In the genomic region with DNA sequence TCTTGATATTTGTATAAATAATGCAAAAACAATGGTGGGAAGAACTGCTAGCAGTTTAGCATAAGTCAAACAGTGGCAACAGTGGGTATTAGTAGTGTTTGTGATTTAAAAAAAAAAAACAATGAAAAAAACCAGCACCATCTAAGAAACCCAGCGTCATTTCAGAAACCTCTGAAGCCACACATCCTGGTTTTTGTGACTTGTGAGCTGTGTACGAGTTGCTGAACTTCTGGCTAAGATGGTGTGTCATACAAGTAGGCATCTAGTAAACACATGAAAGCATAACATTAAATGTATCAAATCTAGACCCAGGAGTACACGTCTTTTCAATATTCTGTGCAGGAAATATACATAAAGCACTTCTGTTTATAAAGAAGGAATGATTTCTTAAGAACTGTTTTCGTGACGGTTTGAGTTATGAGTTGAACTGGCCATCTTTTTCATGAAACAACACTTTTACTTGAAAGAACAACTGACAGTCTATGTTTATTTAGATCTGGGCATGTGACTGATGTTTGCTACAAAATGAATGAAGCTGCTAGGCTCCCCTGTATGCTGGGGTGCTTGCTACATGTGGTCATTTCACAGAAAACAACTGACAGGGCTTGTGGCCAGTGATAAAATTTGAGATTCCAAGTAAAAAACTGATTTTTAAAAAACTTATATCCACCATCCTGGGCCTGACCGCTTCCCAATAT, we compare ENCODE assay signal across 25 cellular contexts.
DNase-seq lines count a peak whose midpoint lies in the region; ATAC-seq lines count a peak whose summit lies in the region.
"Had no signal": no experiment of that assay in that cellular context is flagged by ENCODE, and none has a peak within 500 bp of the region (broad histone marks: within the 10 kb centered on the region; RNA-seq: fewer than 3 reads in every experiment).

No MANE protein-coding gene starts in this region.

- no peak for ATAC-seq in GM21515 (IDR thresholded peaks at IDR 0.05; ENCODE audit: unreplicated experiment)
- no peak for ATAC-seq in HG03571 (IDR thresholded peaks at IDR 0.05; ENCODE audit: unreplicated experiment)
- ATAC-seq: HepG2 had no signal

- POLR2A ChIA-PET in CD4-positive, alpha-beta memory T cell (lab: Charles Lee; ENCODE audit: partially characterized antibody), result interaction anchor here (0.8 kb wide), 1 partner anchor 53 kb away, joined by 3 read pairs; no protein-coding TSS in a partner anchor
- POLR2A ChIA-PET in activated CD4-positive, alpha-beta memory T cell treated with anti-CD3 and anti-CD28 coated beads, Interleukin-2, amount 10 ng/mL, durations not matched to agents 7 days and 5 days (lab: Charles Lee), result interaction anchor here (0.6 to 1.4 kb wide), 3 partner anchors 14 to 418 kb away, joined by 3 to 4 read pairs (median 3); no protein-coding TSS in a partner anchor

- H3K4me1 Mint-ChIP-seq in activated CD4-positive, alpha-beta T cell treated with anti-CD3 and anti-CD28 coated beads, Interleukin-2, amount 10 ng/mL, durations not matched to agents 24 days and 14 days, result peaks cover 40% of the 10 kb centered on the region
- H3K4me1 Mint-ChIP-seq in CD4-positive, alpha-beta memory T cell, result peaks cover 42 to 81% (median 59%) of the 10 kb centered on the region in 4 donors
- peaks cover 56% of the 10 kb centered on the region for H3K4me1 Mint-ChIP-seq in activated CD4-positive, alpha-beta memory T cell treated with anti-CD3 and anti-CD28 coated beads, Interleukin-2, amount 10 ng/mL, durations not matched to agents 7 days and 5 days
- peaks cover 88 to 97% of the 10 kb centered on the region in 2 donors for H3K4me1 Mint-ChIP-seq in immature natural killer cell
- H3K4me1 Mint-ChIP-seq: brain had no signal

- peaks cover 39% of the 10 kb centered on the region for H3K36me3 ChIP-seq in CD4-positive, alpha-beta memory T cell (ENCODE audit: insufficient read depth, low read length)

- no peaks in the 10 kb centered on the region for H3K9me3 ChIP-seq in CD4-positive, alpha-beta memory T cell (ENCODE audit: control insufficient read depth in 1 of 2, low read length in 2 of 2)
- H3K9me3 ChIP-seq: SJSA1 had no signal

- CTCF ChIA-PET in CD4-positive, alpha-beta memory T cell (lab: Charles Lee; ENCODE audit: partially characterized antibody), result interaction anchor here (0.9 to 1.4 kb wide), 2 partner anchors 13 to 21 kb away, joined by 3 to 4 read pairs; no protein-coding TSS in a partner anchor
- CTCF ChIA-PET in activated CD4-positive, alpha-beta memory T cell treated with anti-CD3 and anti-CD28 coated beads, Interleukin-2, amount 10 ng/mL, durations not matched to agents 7 days and 5 days (lab: Charles Lee), result interaction anchor here (0.5 to 1.2 kb wide), 6 partner anchors 10 to 559 kb away, joined by 3 to 6 read pairs (median 4); no protein-coding TSS in a partner anchor

- H3K9me3 Mint-ChIP-seq in activated CD4-positive, alpha-beta T cell treated with anti-CD3 and anti-CD28 coated beads, Interleukin-2, amount 10 ng/mL, durations not matched to agents 24 days and 14 days, result no peaks in the 10 kb centered on the region
- H3K9me3 Mint-ChIP-seq in CD4-positive, alpha-beta memory T cell, result no peaks in the 10 kb centered on the region
- no peaks in the 10 kb centered on the region for H3K9me3 Mint-ChIP-seq in activated CD4-positive, alpha-beta memory T cell treated with anti-CD3 and anti-CD28 coated beads, Interleukin-2, amount 10 ng/mL, durations not matched to agents 7 days and 5 days
- no peaks in the 10 kb centered on the region for H3K9me3 Mint-ChIP-seq in immature natural killer cell
- H3K9me3 Mint-ChIP-seq: HFFc6 had no signal

- no peaks in the 10 kb centered on the region for H3K27me3 Mint-ChIP-seq in activated CD4-positive, alpha-beta T cell treated with anti-CD3 and anti-CD28 coated beads, Interleukin-2, amount 10 ng/mL, durations not matched to agents 24 days and 14 days
- no peaks in the 10 kb centered on the region for H3K27me3 Mint-ChIP-seq in CD4-positive, alpha-beta memory T cell
- H3K27me3 Mint-ChIP-seq in activated CD4-positive, alpha-beta memory T cell treated with anti-CD3 and anti-CD28 coated beads, Interleukin-2, amount 10 ng/mL, durations not matched to agents 7 days and 5 days, result no peaks in the 10 kb centered on the region
- H3K27me3 Mint-ChIP-seq in immature natural killer cell (ENCODE audit: low read depth in 3 of 3), result peaks cover 2 to 29% (median 13%) of the 10 kb centered on the region in 3 donors
- H3K27me3 Mint-ChIP-seq: brain, progenitor cell of endocrine pancreas had no signal

- DNase-seq in activated CD4-positive, alpha-beta T cell treated with anti-CD3 and anti-CD28 coated beads, Interleukin-2, amount 10 ng/mL, durations not matched to agents 24 days and 14 days, result peak; percentile 82
- no peak for DNase-seq in activated CD4-positive, alpha-beta T cell treated with anti-CD3 and anti-CD28 coated beads, Interleukin-2, amount 50 U/mL, for 1 hour
- peak; percentile 36 to 65 (median 50) for DNase-seq in CD4-positive, alpha-beta memory T cell
- peak; percentile 62 for DNase-seq in activated CD4-positive, alpha-beta memory T cell treated with anti-CD3 and anti-CD28 coated beads, Interleukin-2, amount 10 ng/mL, durations not matched to agents 7 days and 5 days
- peak; percentile 73 to 82 (median 79) for DNase-seq in immature natural killer cell
- DNase-seq in NCI-H187 treated with DMSO at 0.1 percent for 48 hours (lab: John Stamatoyannopoulos, UW), result no peak
- DNase-seq: activated CD4-positive, CD25-positive, alpha-beta regulatory T cell treated with anti-CD3 and anti-CD28 coated beads, Interleukin-2, amount 50 U/mL, for 72 hours; activated effector memory CD4-positive, alpha-beta T cell treated with anti-CD3 and anti-CD28 coated beads, Interleukin-2, amount 50 U/mL, for 16 hours; HFFc6; hippocampal formation; kidney; NCI-H1417 treated with DMSO at 0.1 percent for 48 hours; NCI-H2171 treated with DMSO at 0.1 percent for 48 hours; NCI-H748 treated with DMSO at 0.1 percent for 48 hours; stimulated activated naive CD4-positive, alpha-beta T cell treated with Interleukin-2 at 50 U/mL for 16 hours; T-helper 9 cell; trophoblast cell had no signal

- H3K27me3 ChIP-seq in CD4-positive, alpha-beta memory T cell (ENCODE audit: insufficient read depth, low read length), result no peaks in the 10 kb centered on the region
- H3K27me3 ChIP-seq: SJSA1 had no signal

- peaks cover 64% of the 10 kb centered on the region for H3K36me3 Mint-ChIP-seq in activated CD4-positive, alpha-beta T cell treated with anti-CD3 and anti-CD28 coated beads, Interleukin-2, amount 10 ng/mL, durations not matched to agents 24 days and 14 days (ENCODE audit: low read depth)
- peaks cover 60 to 87% of the 10 kb centered on the region in 2 donors for H3K36me3 Mint-ChIP-seq in CD4-positive, alpha-beta memory T cell
- peaks cover 74% of the 10 kb centered on the region for H3K36me3 Mint-ChIP-seq in activated CD4-positive, alpha-beta memory T cell treated with anti-CD3 and anti-CD28 coated beads, Interleukin-2, amount 10 ng/mL, durations not matched to agents 7 days and 5 days (ENCODE audit: low read depth)
- H3K36me3 Mint-ChIP-seq in immature natural killer cell, result peaks cover 27 to 56% (median 44%) of the 10 kb centered on the region in 3 donors

- intact Hi-C loops in activated CD4-positive, alpha-beta T cell treated with anti-CD3 and anti-CD28 coated beads, Interleukin-2, amount 10 ng/mL, durations not matched to agents 24 days and 14 days (cut with micrococcal nuclease), result loop anchor here (1.0 to 10.0 kb wide), 9 partner anchors 59 to 568 kb away; partner anchors contain the start of genes COMMD3 and DNAJC1
- intact Hi-C loops in CD4-positive, alpha-beta memory T cell (cut with micrococcal nuclease), result loop anchor here (5.0 to 10.0 kb wide), 2 partner anchors 494 to 569 kb away; partner anchors contain the start of gene DNAJC1

- peak overlapping the region; percentile 91 for H3K27ac Mint-ChIP-seq in activated CD4-positive, alpha-beta T cell treated with anti-CD3 and anti-CD28 coated beads, Interleukin-2, amount 10 ng/mL, durations not matched to agents 24 days and 14 days
- peak overlapping the region; percentile 10 to 90 (median 81) for H3K27ac Mint-ChIP-seq in CD4-positive, alpha-beta memory T cell
- H3K27ac Mint-ChIP-seq in activated CD4-positive, alpha-beta memory T cell treated with anti-CD3 and anti-CD28 coated beads, Interleukin-2, amount 10 ng/mL, durations not matched to agents 7 days and 5 days, result peak overlapping the region; percentile 84
- H3K27ac Mint-ChIP-seq in immature natural killer cell, result peak overlapping the region; percentile 83 to 98 (median 98)
- H3K27ac Mint-ChIP-seq: brain, progenitor cell of endocrine pancreas had no signal

- H3K4me3 ChIP-seq in CD4-positive, alpha-beta memory T cell (ENCODE audit: low read length in 2 of 2), result no peak overlapping the region
- H3K4me3 ChIP-seq: coronary artery, SJSA1, skin epidermis had no signal

- H3K4me3 Mint-ChIP-seq in activated CD4-positive, alpha-beta T cell treated with anti-CD3 and anti-CD28 coated beads, Interleukin-2, amount 10 ng/mL, durations not matched to agents 24 days and 14 days, result peak overlapping the region; percentile 30
- H3K4me3 Mint-ChIP-seq in CD4-positive, alpha-beta memory T cell, result no peak overlapping the region
- no peak overlapping the region for H3K4me3 Mint-ChIP-seq in activated CD4-positive, alpha-beta memory T cell treated with anti-CD3 and anti-CD28 coated beads, Interleukin-2, amount 10 ng/mL, durations not matched to agents 7 days and 5 days
- H3K4me3 Mint-ChIP-seq in immature natural killer cell, result peak overlapping the region; percentile 32 to 74 (median 64)
- H3K4me3 Mint-ChIP-seq: brain, HFFc6 had no signal

- peak overlapping the region; percentile 6 for H3K27ac ChIP-seq in CD4-positive, alpha-beta memory T cell (ENCODE audit: low read depth, low read length)
- H3K27ac ChIP-seq: coronary artery, SJSA1 had no signal

- H3K4me1 ChIP-seq in CD4-positive, alpha-beta memory T cell (ENCODE audit: insufficient read depth, low read length), result peaks cover 37% of the 10 kb centered on the region
- H3K4me1 ChIP-seq: SJSA1 had no signal

Comparison
In these comparisons a context has a peak if more than half of its experiments do, and no peak if none do; other contexts are left out.
1. DNase-seq: peak in activated CD4-positive, alpha-beta T cell treated with anti-CD3 and anti-CD28 coated beads, Interleukin-2, amount 10 ng/mL, durations not matched to agents 24 days and 14 days (single experiment), CD4-positive, alpha-beta memory T cell (5 of 5), activated CD4-positive, alpha-beta memory T cell treated with anti-CD3 and anti-CD28 coated beads, Interleukin-2, amount 10 ng/mL, durations not matched to agents 7 days and 5 days (single experiment) and immature natural killer cell (3 of 3); none in activated CD4-positive, alpha-beta T cell treated with anti-CD3 and anti-CD28 coated beads, Interleukin-2, amount 50 U/mL, for 1 hour (single experiment) and NCI-H187 treated with DMSO at 0.1 percent for 48 hours (single experiment).
2. H3K4me3 Mint-ChIP-seq: peak in activated CD4-positive, alpha-beta T cell treated with anti-CD3 and anti-CD28 coated beads, Interleukin-2, amount 10 ng/mL, durations not matched to agents 24 days and 14 days (single experiment) and immature natural killer cell (5 of 5); none in CD4-positive, alpha-beta memory T cell (0 of 8) and activated CD4-positive, alpha-beta memory T cell treated with anti-CD3 and anti-CD28 coated beads, Interleukin-2, amount 10 ng/mL, durations not matched to agents 7 days and 5 days (single experiment).
3. Peak in every context shown above with its lines, with median percentiles within 50 percentile points of each other: H3K27ac Mint-ChIP-seq.